Comparison of ENCODE assay signal across 1 cellular context in the genomic region with DNA sequence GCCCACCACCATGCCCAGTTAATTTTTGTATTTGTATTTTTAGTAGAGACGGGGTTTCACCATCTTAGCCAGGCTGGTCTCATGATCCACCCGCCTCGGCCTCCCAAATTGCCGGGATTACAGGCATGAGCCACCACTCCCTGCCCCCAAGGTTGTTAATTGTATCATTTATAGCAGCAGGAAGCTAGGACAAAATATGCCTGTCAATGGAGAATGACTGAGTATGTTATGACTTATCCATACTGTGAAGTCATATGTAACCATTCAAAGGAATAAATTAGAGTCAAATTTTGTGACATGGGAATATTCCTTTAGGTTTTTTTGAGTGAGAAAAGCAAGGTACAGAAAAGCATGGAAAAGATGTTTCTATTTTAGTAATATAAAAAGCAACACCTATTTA.
TF ChIP-seq lines count a peak whose summit lies in the region.

No MANE protein-coding gene starts in this region.

TF ChIP-seq in endothelial cell of umbilical vein, 7 proteins besides CTCF, POLR2A, EP300 and RAD21 (continued from another document):
- TF ChIP-seq JUN (IDR thresholded peaks at IDR 0.05; ENCODE audit: borderline replicate concordance, insufficient read depth, insufficient read length, low read depth): peak; percentile 99
